In the genomic region with DNA sequence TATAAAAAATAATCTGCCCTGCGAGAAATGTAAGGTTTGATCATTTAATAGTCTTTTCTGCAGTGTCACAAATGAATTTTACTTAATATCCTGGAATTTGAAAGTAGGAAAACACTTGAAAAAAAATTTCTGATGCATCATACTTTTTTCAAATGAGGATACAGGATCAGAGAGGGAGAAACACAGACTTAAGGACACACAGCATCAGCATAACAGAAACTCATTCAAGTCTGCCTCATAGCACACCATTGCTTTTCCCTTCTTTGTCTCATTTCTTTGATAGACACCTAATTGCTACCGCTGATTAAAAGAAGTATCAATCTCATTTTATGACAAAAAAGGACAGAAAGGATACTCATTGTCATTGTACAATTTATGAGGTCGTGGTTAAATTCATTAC, we compare ENCODE assay signal across 2 cellular contexts.
A peak's percentile ranks its signal among the peaks of the same experiment; 100 is the strongest.
TF ChIP-seq lines count a peak whose summit lies in the region.

No MANE protein-coding gene starts in this region.

TF ChIP-seq in K562, 482 proteins besides CTCF, POLR2A, EP300 and RAD21:
- peak; percentile 13; the same call in 1 of the 2 replicates for TF ChIP-seq BCOR (IDR thresholded peaks at IDR 0.05)
- peak; percentile 64 for TF ChIP-seq ZFP36 (IDR thresholded peaks at IDR 0.05; ENCODE audit: low read depth, low read length, partially characterized antibody)
- TF ChIP-seq MEF2D (tag; conservative IDR thresholded peaks at IDR 0.05; ENCODE audit: low read depth), result no peak
- TF ChIP-seq ARHGAP35 (IDR thresholded peaks at IDR 0.05; ENCODE audit: partially characterized antibody), result no peak
- TF ChIP-seq FOXA3 (CRISPR knock-in tag; conservative IDR thresholded peaks at IDR 0.05 in 1 of 2, IDR thresholded peaks at IDR 0.05 in 1 of 2), result no peak
- TF ChIP-seq DIDO1 (tag; IDR thresholded peaks at IDR 0.05; ENCODE audit: low read depth), result no peak
- no peak for TF ChIP-seq CHD4 (IDR thresholded peaks at IDR 0.05; ENCODE audit: insufficient read depth, insufficient replicate concordance, low read depth, low read length, poor library complexity, severe bottlenecking)
- TF ChIP-seq, protein P1, sequence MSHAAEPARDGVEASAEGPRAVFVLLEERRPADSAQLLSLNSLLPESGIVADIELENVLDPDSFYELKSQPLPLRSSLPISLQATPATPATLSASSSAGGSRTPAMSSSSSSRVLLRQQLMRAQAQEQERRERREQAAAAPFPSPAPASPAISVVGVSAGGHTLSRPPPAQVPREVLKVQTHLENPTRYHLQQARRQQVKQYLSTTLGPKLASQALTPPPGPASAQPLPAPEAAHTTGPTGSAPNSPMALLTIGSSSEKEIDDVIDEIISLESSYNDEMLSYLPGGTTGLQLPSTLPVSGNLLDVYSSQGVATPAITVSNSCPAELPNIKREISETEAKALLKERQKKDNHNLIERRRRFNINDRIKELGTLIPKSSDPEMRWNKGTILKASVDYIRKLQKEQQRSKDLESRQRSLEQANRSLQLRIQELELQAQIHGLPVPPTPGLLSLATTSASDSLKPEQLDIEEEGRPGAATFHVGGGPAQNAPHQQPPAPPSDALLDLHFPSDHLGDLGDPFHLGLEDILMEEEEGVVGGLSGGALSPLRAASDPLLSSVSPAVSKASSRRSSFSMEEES (CRISPR knock-in tag; IDR thresholded peaks at IDR 0.05), result no peak
- no peak for TF ChIP-seq SNRNP70 (optimal IDR thresholded peaks at IDR 0.05; ENCODE audit: low read depth, low read length)
- peak; percentile 90 for TF ChIP-seq RBM25 (IDR thresholded peaks at IDR 0.05; ENCODE audit: low read depth, low read length, severe bottlenecking)
- no peak for TF ChIP-seq TAF7 (tag; IDR thresholded peaks at IDR 0.05)
- TF ChIP-seq ZNF780A (CRISPR knock-in tag; IDR thresholded peaks at IDR 0.05), result no peak
- TF ChIP-seq CC2D1A (IDR thresholded peaks at IDR 0.05), result no peak
- TF ChIP-seq ZNF175 (CRISPR knock-in tag; IDR thresholded peaks at IDR 0.05; ENCODE audit: low read depth), result no peak
- TF ChIP-seq RFX7 (CRISPR knock-in tag; IDR thresholded peaks at IDR 0.05), result no peak
- TF ChIP-seq FOXK1 (CRISPR knock-in tag; IDR thresholded peaks at IDR 0.05; ENCODE audit: borderline replicate concordance), result no peak

TF ChIP-seq in H1, 55 proteins besides CTCF, POLR2A, EP300 and RAD21:
- TF ChIP-seq KDM1A (IDR thresholded peaks at IDR 0.05; ENCODE audit: borderline replicate concordance, low read length) (peak; percentile 76), FOSL1 (IDR thresholded peaks at IDR 0.05; ENCODE audit: insufficient read depth, low read depth, low read length) (no peak), POLR2AphosphoS5 (IDR thresholded peaks at IDR 0.05; ENCODE audit: low read depth, low read length) (no peak)
